ENCODE assay signal across 8 cellular contexts in the genomic region with DNA sequence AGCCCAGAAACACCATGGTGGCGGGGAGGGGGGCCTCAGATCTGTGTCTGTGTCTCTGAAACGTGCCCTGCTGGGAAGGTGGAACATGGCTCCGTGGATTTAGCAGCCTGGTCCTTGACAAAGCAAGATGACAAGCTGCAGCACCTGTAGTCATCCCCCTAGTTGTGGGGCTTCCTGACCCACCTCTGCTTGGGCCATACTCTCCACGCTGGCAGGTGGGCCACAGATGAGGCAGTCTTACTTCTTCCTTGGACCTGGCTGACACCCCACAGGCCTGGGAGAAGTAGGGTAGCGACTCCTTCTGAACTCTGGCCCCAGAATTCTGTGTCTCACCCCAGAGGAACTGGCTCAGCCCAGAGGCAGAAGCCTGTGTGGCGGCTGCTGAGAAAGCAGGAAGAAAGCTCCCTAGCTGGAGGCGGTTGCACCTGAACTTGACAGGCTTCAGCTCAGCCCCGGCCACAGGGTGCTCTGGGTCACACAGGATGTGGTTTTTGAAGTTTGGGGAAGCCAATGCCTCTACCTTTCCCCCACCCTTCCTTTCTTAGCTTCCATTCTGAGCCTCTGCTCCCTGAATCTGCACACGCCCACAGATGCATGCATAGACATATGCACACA.
DNase-seq lines count a peak whose midpoint lies in the region; ATAC-seq and TF ChIP-seq lines count a peak whose summit lies in the region.

No MANE protein-coding gene starts in this region.

- H3K4me1 ChIP-seq in sigmoid colon: peaks cover 0 to 8% (median 0%) of the 10 kb centered on the region in 4 donors

- DNase-seq in SKM-1 (lab: John Stamatoyannopoulos, UW; ENCODE audit: unreplicated experiment): peak; percentile 84
- peak; percentile 79 for DNase-seq in activated naive CD8-positive, alpha-beta T cell treated with anti-CD3 and anti-CD28 coated beads, Interleukin-2, amount 10 ng/mL, durations not matched to agents 7 days and 5 days
- peak; percentile 38 to 48 for DNase-seq in stimulated activated CD8-positive, alpha-beta memory T cell treated with anti-CD3 and anti-CD28 coated beads, Interleukin-2, amount 100 ng/mL, for 1 hour (ENCODE audit: low read depth in 2 of 2)
- DNase-seq in nephron progenitor cell: no peak
- DNase-seq in sigmoid colon: no peak
- DNase-seq in NCI-H187 treated with DMSO at 0.1 percent for 48 hours (lab: John Stamatoyannopoulos, UW): no peak

- peaks cover 85% of the 10 kb centered on the region for H3K4me1 Mint-ChIP-seq in activated naive CD8-positive, alpha-beta T cell treated with anti-CD3 and anti-CD28 coated beads, Interleukin-2, amount 10 ng/mL, durations not matched to agents 7 days and 5 days
- peaks cover 17% of the 10 kb centered on the region for H3K4me1 Mint-ChIP-seq in nephron progenitor cell

- no peaks in the 10 kb centered on the region for H3K9me3 ChIP-seq in sigmoid colon

- TF ChIP-seq CTCF in nephron progenitor cell (IDR thresholded peaks at IDR 0.05): no peak
- TF ChIP-seq CTCF in sigmoid colon (IDR thresholded peaks at IDR 0.05): no peak

- H3K4me3 Mint-ChIP-seq in activated naive CD8-positive, alpha-beta T cell treated with anti-CD3 and anti-CD28 coated beads, Interleukin-2, amount 10 ng/mL, durations not matched to agents 7 days and 5 days: peak overlapping the region; percentile 75
- H3K4me3 Mint-ChIP-seq in nephron progenitor cell: no peak overlapping the region

- ATAC-seq in GM18505 (IDR thresholded peaks at IDR 0.05; ENCODE audit: unreplicated experiment): peak; percentile 99
- peak; percentile 95 for ATAC-seq in HG02870 (IDR thresholded peaks at IDR 0.05; ENCODE audit: unreplicated experiment)
- peak; percentile 70 for ATAC-seq in activated naive CD8-positive, alpha-beta T cell treated with anti-CD3 and anti-CD28 coated beads, Interleukin-2, amount 10 ng/mL, durations not matched to agents 7 days and 5 days (ENCODE audit: low read depth)

- WGBS in sigmoid colon, 2 donors: 34 to 46% methylated on average over 9 of the region's 9 CpGs

- H3K9me3 Mint-ChIP-seq in activated naive CD8-positive, alpha-beta T cell treated with anti-CD3 and anti-CD28 coated beads, Interleukin-2, amount 10 ng/mL, durations not matched to agents 7 days and 5 days: no peaks in the 10 kb centered on the region
- H3K9me3 Mint-ChIP-seq in nephron progenitor cell: no peaks in the 10 kb centered on the region

- H3K27ac Mint-ChIP-seq in activated naive CD8-positive, alpha-beta T cell treated with anti-CD3 and anti-CD28 coated beads, Interleukin-2, amount 10 ng/mL, durations not matched to agents 7 days and 5 days: peak overlapping the region; percentile 100
- no peak overlapping the region for H3K27ac Mint-ChIP-seq in nephron progenitor cell

- no peak overlapping the region for H3K4me3 ChIP-seq in sigmoid colon

- no peaks in the 10 kb centered on the region for H3K27me3 ChIP-seq in sigmoid colon

- no peaks in the 10 kb centered on the region for H3K27me3 Mint-ChIP-seq in activated naive CD8-positive, alpha-beta T cell treated with anti-CD3 and anti-CD28 coated beads, Interleukin-2, amount 10 ng/mL, durations not matched to agents 7 days and 5 days
- H3K27me3 Mint-ChIP-seq in nephron progenitor cell (ENCODE audit: low read depth, poor library complexity): peaks cover 11% of the 10 kb centered on the region

- H3K36me3 ChIP-seq in sigmoid colon: no peaks in the 10 kb centered on the region

- POLR2A ChIA-PET in activated naive CD8-positive, alpha-beta T cell treated with anti-CD3 and anti-CD28 coated beads, Interleukin-2, amount 10 ng/mL, durations not matched to agents 7 days and 5 days (lab: Charles Lee): interaction anchor here (0.7 to 12.2 kb wide), 10 partner anchors 13 to 863 kb away, joined by 3 to 387 read pairs (median 6); no protein-coding TSS in a partner anchor

- no peaks in the 10 kb centered on the region for H3K36me3 Mint-ChIP-seq in activated naive CD8-positive, alpha-beta T cell treated with anti-CD3 and anti-CD28 coated beads, Interleukin-2, amount 10 ng/mL, durations not matched to agents 7 days and 5 days
- H3K36me3 Mint-ChIP-seq in nephron progenitor cell (ENCODE audit: low read depth): no peaks in the 10 kb centered on the region

- intact Hi-C loops in sigmoid colon (cut with DNase I): no loop called here

- no peak overlapping the region for H3K27ac ChIP-seq in sigmoid colon

- no peak for TF ChIP-seq EP300 in sigmoid colon (IDR thresholded peaks at IDR 0.05)

- TF ChIP-seq POLR2A in GM18505 (IDR thresholded peaks at IDR 0.05; ENCODE audit: borderline replicate concordance, extremely low read depth, insufficient read depth, insufficient read length) (peak; percentile 74), sigmoid colon (IDR thresholded peaks at IDR 0.05) (no peak)

Comparison
In these comparisons a context has a peak if more than half of its experiments do, and no peak if none do; other contexts are left out.
1. DNase-seq: peak in SKM-1 (single experiment), activated naive CD8-positive, alpha-beta T cell treated with anti-CD3 and anti-CD28 coated beads, Interleukin-2, amount 10 ng/mL, durations not matched to agents 7 days and 5 days (single experiment) and stimulated activated CD8-positive, alpha-beta memory T cell treated with anti-CD3 and anti-CD28 coated beads, Interleukin-2, amount 100 ng/mL, for 1 hour (2 of 2); none in nephron progenitor cell (single experiment), sigmoid colon (single experiment) and NCI-H187 treated with DMSO at 0.1 percent for 48 hours (single experiment).
2. Peak in every context shown above with its lines, with median percentiles within 50 percentile points of each other: ATAC-seq.